ENCODE assay signal across 1 cellular context in genomic region chr11:33476945-33477584, GRCh38.
TF ChIP-seq lines count a peak whose summit lies in the region.

No MANE protein-coding gene starts in this region.

TF ChIP-seq in GM12878, 131 proteins besides CTCF, POLR2A, EP300 and RAD21 (continued from another document):
- no peak for TF ChIP-seq JUND (IDR thresholded peaks at IDR 0.05; ENCODE audit: low read depth, low read length)
